ENCODE assay signal across 5 cellular contexts in genomic region chr20:64123517-64123916, GRCh38. TPM values are rescaled to one million over a fixed set of nuclear protein-coding genes. Genes with fewer than 3 reads are reported as not detected.
"Had no signal": no experiment of that assay in that cellular context is flagged by ENCODE, and none has a peak within 500 bp of the region (broad histone marks: within the 10 kb centered on the region; RNA-seq: fewer than 3 reads in every experiment).

No MANE protein-coding gene starts in this region.

RNA-seq across cellular contexts. Expression of gene NPBWR2, which starts 16.2 kb away (rescaled TPM):
- total RNA-seq: HepG2, HT-29, HT1080, IMR-90, K562 had no signal

RNA-seq across cellular contexts. Expression of gene LKAAEAR1, which starts 39.3 kb away (rescaled TPM):
- total RNA-seq: HepG2, HT-29, IMR-90, K562 had no signal

RNA-seq across cellular contexts. Expression of gene MYT1, which starts 40.7 kb away (rescaled TPM):
- total RNA-seq: HT1080, IMR-90 had no signal
